ENCODE assay signal across 16 cellular contexts in genomic region chr12:97276198-97276580, GRCh38.
DNase-seq lines count a peak whose midpoint lies in the region; ATAC-seq, FAIRE-seq and TF ChIP-seq lines count a peak whose summit lies in the region.
"Had no signal": no experiment of that assay in that cellular context is flagged by ENCODE, and none has a peak within 500 bp of the region (broad histone marks: within the 10 kb centered on the region; RNA-seq: fewer than 3 reads in every experiment).

No MANE protein-coding gene starts in this region.

- H3K9me3 Mint-ChIP-seq in astrocyte (ENCODE audit: unreplicated experiment), result no peaks in the 10 kb centered on the region
- peaks cover 2% of the 10 kb centered on the region for H3K9me3 Mint-ChIP-seq in memory B cell

- H2BK15ac ChIP-seq in mesenchymal stem cell (ENCODE audit: low read depth, poor library complexity, severe bottlenecking), result no peak overlapping the region

- no peaks in the 10 kb centered on the region for H4K20me1 ChIP-seq in astrocyte (ENCODE audit: insufficient read depth, low read length)

- H3K4me2 ChIP-seq in astrocyte (ENCODE audit: low read length) (peak overlapping the region; percentile 63), mesenchymal stem cell (ENCODE audit: low read length, poor library complexity, severe bottlenecking) (no peak overlapping the region)

- H2AK5ac ChIP-seq in mesenchymal stem cell (ENCODE audit: low read length, severe bottlenecking), result no peak overlapping the region

- H3K9me3 ChIP-seq in astrocyte (ENCODE audit: insufficient read depth, low read depth, low read length) (peaks cover 5% of the 10 kb centered on the region), thyroid gland (no peaks in the 10 kb centered on the region), mesenchymal stem cell (ENCODE audit: control insufficient read depth, low read length) (no peaks in the 10 kb centered on the region)
- H3K9me3 ChIP-seq: lower lobe of right lung, upper lobe of right lung had no signal

- no peak for ATAC-seq in memory B cell (ENCODE audit: low read depth)

- FAIRE-seq in astrocyte (lab: Jason Lieb, UNC), result no peak

- no peak overlapping the region for H2BK120ac ChIP-seq in mesenchymal stem cell (ENCODE audit: low read depth, low read length)

- peak; percentile 69 for DNase-seq in NCI-H82 (lab: John Stamatoyannopoulos, UW)
- DNase-seq in NCI-H82 treated with DMSO at 0.1 percent for 48 hours (lab: John Stamatoyannopoulos, UW; ENCODE audit: unreplicated experiment), result no peak
- no peak for DNase-seq in astrocyte (ENCODE audit: low read depth)
- no peak for DNase-seq in memory B cell (ENCODE audit: low spot score in 2 of 2)
- peak; percentile 52 to 53 for DNase-seq in thyroid gland
- no peak for DNase-seq in posterior vena cava (ENCODE audit: low spot score)
- DNase-seq in mesenchymal stem cell, result no peak
- no peak for DNase-seq in GM03348 (ENCODE audit: low spot score)
- DNase-seq: ACHN; activated CD4-positive, CD25-positive, alpha-beta regulatory T cell; activated T-cell treated with anti-CD3 and anti-CD28 coated beads for 4 hours; lower lobe of right lung; NCI-H1436; OCI-M1; stimulated activated CD8-positive, alpha-beta memory T cell treated with anti-CD3 and anti-CD28 coated beads, Interleukin-4, amount 100 ng/mL, for 48 hours; upper lobe of right lung had no signal

- H3K27me3 ChIP-seq in astrocyte (ENCODE audit: insufficient read depth, low read length) (no peaks in the 10 kb centered on the region), thyroid gland (no peaks in the 10 kb centered on the region), mesenchymal stem cell (ENCODE audit: control insufficient read depth in 1 of 2, insufficient read depth in 1 of 2, low read length in 2 of 2) (peaks cover 0 to 25% of the 10 kb centered on the region in 2 experiments)

- TF ChIP-seq CTCF in astrocyte (IDR thresholded peaks at IDR 0.05; ENCODE audit: insufficient read depth, low read depth, low read length) (no peak), thyroid gland (IDR thresholded peaks at IDR 0.05) (no peak)

- no peak overlapping the region for H3K4ac ChIP-seq in mesenchymal stem cell (ENCODE audit: low read depth in 1 of 2, low read length in 2 of 2)

- H3K4me1 Mint-ChIP-seq in astrocyte (ENCODE audit: low read depth, unreplicated experiment) (peaks cover 20% of the 10 kb centered on the region), memory B cell (peaks cover 4% of the 10 kb centered on the region)

- H3K36me3 Mint-ChIP-seq in astrocyte (ENCODE audit: low read depth, unreplicated experiment) (no peaks in the 10 kb centered on the region), memory B cell (peaks cover 1% of the 10 kb centered on the region)

- no peaks in the 10 kb centered on the region for H3K36me3 ChIP-seq in astrocyte (ENCODE audit: insufficient read depth, low read length)
- no peaks in the 10 kb centered on the region for H3K36me3 ChIP-seq in thyroid gland
- no peaks in the 10 kb centered on the region for H3K36me3 ChIP-seq in mesenchymal stem cell (ENCODE audit: control insufficient read depth in 1 of 2, insufficient read depth in 2 of 2, low read depth in 1 of 2, low read length in 2 of 2)
- H3K36me3 ChIP-seq: lower lobe of right lung, upper lobe of right lung had no signal

- H3K27ac ChIP-seq in astrocyte (ENCODE audit: low read depth, low read length) (no peak overlapping the region), thyroid gland (peak overlapping the region; percentile 71 to 87 (median 74)), mesenchymal stem cell (ENCODE audit: low read length, poor library complexity, severe bottlenecking) (no peak overlapping the region)
- H3K27ac ChIP-seq: lower lobe of right lung, upper lobe of right lung had no signal

- no peak overlapping the region for H2BK12ac ChIP-seq in mesenchymal stem cell (ENCODE audit: low read length in 2 of 2)

- H3K18ac ChIP-seq in mesenchymal stem cell (ENCODE audit: low read depth in 1 of 2, low read length in 2 of 2), result no peak overlapping the region

- no peak overlapping the region for H3K23ac ChIP-seq in mesenchymal stem cell (ENCODE audit: low read length in 2 of 2)

- TF ChIP-seq POLR2A in thyroid gland (IDR thresholded peaks at IDR 0.05), result peak in 1 of 2 donors; percentile 42

- H3K79me2 ChIP-seq in astrocyte (ENCODE audit: insufficient read depth, low read length), result no peaks in the 10 kb centered on the region

- H3K4me3 ChIP-seq in astrocyte (ENCODE audit: insufficient read depth, low read depth, low read length) (no peak overlapping the region), thyroid gland (replicated peaks in 1 of 3) (no peak overlapping the region), mesenchymal stem cell (ENCODE audit: insufficient read depth in 1 of 2, low read depth in 1 of 2, low read length in 2 of 2) (no peak overlapping the region)
- H3K4me3 ChIP-seq: lower lobe of right lung, upper lobe of right lung had no signal

- peaks cover 20% of the 10 kb centered on the region for H3K27me3 Mint-ChIP-seq in astrocyte (ENCODE audit: low read depth, unreplicated experiment)
- H3K27me3 Mint-ChIP-seq in memory B cell, result peaks cover 8% of the 10 kb centered on the region

- H4K91ac ChIP-seq in mesenchymal stem cell (ENCODE audit: low read length), result no peak overlapping the region

- H3K27ac Mint-ChIP-seq in astrocyte (ENCODE audit: unreplicated experiment), result peak overlapping the region; percentile 22
- H3K27ac Mint-ChIP-seq in memory B cell, result peak overlapping the region; percentile 69

- no peak overlapping the region for H3K14ac ChIP-seq in mesenchymal stem cell (ENCODE audit: low read length in 2 of 2)

- no peak overlapping the region for H3K4me3 Mint-ChIP-seq in astrocyte (ENCODE audit: unreplicated experiment)
- H3K4me3 Mint-ChIP-seq in memory B cell, result no peak overlapping the region

- no peak overlapping the region for H4K8ac ChIP-seq in mesenchymal stem cell (ENCODE audit: low read length)

- H3K4me1 ChIP-seq in astrocyte (ENCODE audit: insufficient read depth, low read length), result no peaks in the 10 kb centered on the region
- H3K4me1 ChIP-seq in thyroid gland, result peaks cover 17 to 18% of the 10 kb centered on the region in 2 donors
- peaks cover 10% of the 10 kb centered on the region for H3K4me1 ChIP-seq in mesenchymal stem cell (ENCODE audit: control insufficient read depth, insufficient read depth, low read depth, low read length)
- H3K4me1 ChIP-seq: lower lobe of right lung, upper lobe of right lung had no signal

- no peak overlapping the region for H3K9ac ChIP-seq in astrocyte (ENCODE audit: low read length)
- no peak overlapping the region for H3K9ac ChIP-seq in mesenchymal stem cell (ENCODE audit: low read length)

- H3K79me1 ChIP-seq in mesenchymal stem cell (replicated peaks; ENCODE audit: low read length, poor library complexity, severe bottlenecking), result no peaks in the 10 kb centered on the region

- H2AFZ ChIP-seq in astrocyte (ENCODE audit: low read depth, low read length) (peak overlapping the region; percentile 38), mesenchymal stem cell (ENCODE audit: low read depth, low read length) (no peak overlapping the region)

- WGBS in thyroid gland, 2 donors, result 26 to 39% methylated on average over 8 of the region's 8 CpGs
- 54% methylated on average over 8 of the region's 8 CpGs for whole genome bisulfite sequencing in mesenchymal stem cell

- H2BK5ac ChIP-seq in mesenchymal stem cell (ENCODE audit: low read depth, low read length, poor library complexity, severe bottlenecking), result no peak overlapping the region

- intact Hi-C loops in thyroid gland (cut with DNase I) (no loop called here), posterior vena cava (cut with DNase I) (no loop called here)

Comparison
In these comparisons a context has a peak if more than half of its experiments do, and no peak if none do; other contexts are left out.
1. DNase-seq: peak in NCI-H82 (single experiment) and thyroid gland (2 of 2); none in NCI-H82 treated with DMSO at 0.1 percent for 48 hours (single experiment), astrocyte (single experiment), memory B cell (0 of 2), posterior vena cava (single experiment), mesenchymal stem cell (single experiment) and GM03348 (single experiment).
2. H3K27ac ChIP-seq: peak in thyroid gland (3 of 3); none in astrocyte (single experiment) and mesenchymal stem cell (single experiment).